Comparison of ENCODE assay signal across 32 cellular contexts in genomic region chr6:25699649-25700048, GRCh38. TPM values are rescaled to one million over a fixed set of nuclear protein-coding genes. Genes with fewer than 3 reads are reported as not detected.
"Had no signal": no experiment of that assay in that cellular context is flagged by ENCODE, and none has a peak within 500 bp of the region (broad histone marks: within the 10 kb centered on the region; RNA-seq: fewer than 3 reads in every experiment).

No MANE protein-coding gene starts in this region.

- H3K4me3 ChIP-seq: stomach, suprapubic skin, thoracic aorta, thyroid gland, tibial artery, tibial nerve, transverse colon, upper lobe of left lung, upper lobe of right lung, uterus, vagina had no signal

- ATAC-seq: stimulated activated effector memory CD8-positive, alpha-beta T cell treated with anti-CD3 and anti-CD28 coated beads, Interleukin-12 subunit alpha, Interleukin-12 subunit beta, amount 100 ng/mL, for 72 hours; stimulated activated memory B cell treated with anti-CD40 and anti-IgM and Interleukin-4, amounts not matched to agents 10 μg/mL and 1 μg/mL and 100 μg/mL, for 72 hours; stimulated activated naive B cell treated with anti-CD40 and anti-IgM and Interleukin-4, amounts not matched to agents 10 μg/mL and 1 μg/mL and 100 μg/mL, for 72 hours; stimulated activated naive CD8-positive, alpha-beta T cell treated with anti-CD3 and anti-CD28 coated beads, Interleukin-15, amount 100 ng/mL, for 72 hours; stimulated activated naive CD8-positive, alpha-beta T cell treated with anti-CD3 and anti-CD28 coated beads, Interleukin-15, Interleukin-2, amounts not matched to agents 100 U/mL and 50 U/mL, for 24 hours; upper lobe of right lung had no signal

- FAIRE-seq: urothelium cell line had no signal

- DNase-seq: stimulated activated CD4-positive, alpha-beta T cell treated with anti-CD3 and anti-CD28 coated beads, Interleukin-2, amount 100 ng/mL, for 48 hours; stimulated activated CD4-positive, alpha-beta T cell treated with anti-CD3 and anti-CD28 coated beads, Interleukin-4, amount 100 ng/mL, for 1 hour; stimulated activated CD4-positive, alpha-beta T cell treated with anti-CD3 and anti-CD28 coated beads, Interleukin-4, amount 100 ng/mL, for 24 hours; stimulated activated CD4-positive, alpha-beta T cell treated with anti-CD3 and anti-CD28 coated beads, Interleukin-4, amount 100 ng/mL, for 4 hours; stimulated activated CD8-positive, alpha-beta memory T cell treated with anti-CD3 and anti-CD28 coated beads, Interleukin-4, amount 100 ng/mL, for 48 hours; stimulated activated naive B cell treated with anti-CD40 and anti-IgM and Interleukin-4, amounts not matched to agents 10 μg/mL and 1 μg/mL and 100 μg/mL, for 72 hours; stimulated activated naive CD4-positive, alpha-beta T cell; stimulated activated naive CD4-positive, alpha-beta T cell treated with Interleukin-2 at 50 U/mL for 16 hours; stimulated activated naive CD8-positive, alpha-beta T cell treated with anti-CD3 and anti-CD28 coated beads, Interleukin-15, amount 100 ng/mL, for 72 hours; stimulated activated naive CD8-positive, alpha-beta T cell treated with anti-CD3 and anti-CD28 coated beads, Interleukin-15, Interleukin-2, amounts not matched to agents 100 U/mL and 50 U/mL, for 24 hours; stomach; substantia nigra; testis; thyroid gland; tibial artery; transverse colon; trophoblast cell; upper lobe of left lung; upper lobe of right lung; uterus had no signal

- H3K36me3 Mint-ChIP-seq: stimulated activated effector memory CD8-positive, alpha-beta T cell treated with anti-CD3 and anti-CD28 coated beads, Interleukin-12 subunit alpha, Interleukin-12 subunit beta, amount 100 ng/mL, for 72 hours; stimulated activated memory B cell treated with anti-CD40 and anti-IgM and Interleukin-4, amounts not matched to agents 10 μg/mL and 1 μg/mL and 100 μg/mL, for 72 hours; stimulated activated naive B cell treated with anti-CD40 and anti-IgM and Interleukin-4, amounts not matched to agents 10 μg/mL and 1 μg/mL and 100 μg/mL, for 72 hours; type B pancreatic cell had no signal

- H3K4me3 Mint-ChIP-seq: stimulated activated effector memory CD8-positive, alpha-beta T cell treated with anti-CD3 and anti-CD28 coated beads, Interleukin-12 subunit alpha, Interleukin-12 subunit beta, amount 100 ng/mL, for 72 hours; stimulated activated memory B cell treated with anti-CD40 and anti-IgM and Interleukin-4, amounts not matched to agents 10 μg/mL and 1 μg/mL and 100 μg/mL, for 72 hours; stimulated activated naive B cell treated with anti-CD40 and anti-IgM and Interleukin-4, amounts not matched to agents 10 μg/mL and 1 μg/mL and 100 μg/mL, for 72 hours; stimulated activated naive CD8-positive, alpha-beta T cell treated with anti-CD3 and anti-CD28 coated beads, Interleukin-15, amount 100 ng/mL, for 72 hours; stimulated activated naive CD8-positive, alpha-beta T cell treated with anti-CD3 and anti-CD28 coated beads, Interleukin-15, Interleukin-2, amounts not matched to agents 100 ng/mL and 50 ng/mL, for 24 hours; type B pancreatic cell had no signal

- H3K36me3 ChIP-seq: stomach, suprapubic skin, thoracic aorta, thyroid gland, tibial artery, tibial nerve, transverse colon, upper lobe of left lung, upper lobe of right lung, uterus, vagina had no signal

- H3K27ac ChIP-seq: stomach, suprapubic skin, testis, thoracic aorta, thyroid gland, tibial artery, tibial nerve, transverse colon, upper lobe of left lung, upper lobe of right lung, uterus, vagina had no signal

- H3K27ac Mint-ChIP-seq: stimulated activated effector memory CD8-positive, alpha-beta T cell treated with anti-CD3 and anti-CD28 coated beads, Interleukin-12 subunit alpha, Interleukin-12 subunit beta, amount 100 ng/mL, for 72 hours; stimulated activated memory B cell treated with anti-CD40 and anti-IgM and Interleukin-4, amounts not matched to agents 10 μg/mL and 1 μg/mL and 100 μg/mL, for 72 hours; stimulated activated naive B cell treated with anti-CD40 and anti-IgM and Interleukin-4, amounts not matched to agents 10 μg/mL and 1 μg/mL and 100 μg/mL, for 72 hours; stimulated activated naive CD8-positive, alpha-beta T cell treated with anti-CD3 and anti-CD28 coated beads, Interleukin-15, amount 100 ng/mL, for 72 hours; stimulated activated naive CD8-positive, alpha-beta T cell treated with anti-CD3 and anti-CD28 coated beads, Interleukin-15, Interleukin-2, amounts not matched to agents 100 ng/mL and 50 ng/mL, for 24 hours; type B pancreatic cell had no signal

- H3K27me3 ChIP-seq: stomach, testis, thyroid gland, tibial artery, tibial nerve, transverse colon, upper lobe of left lung, upper lobe of right lung, uterus, vagina had no signal

- H3K9me3 Mint-ChIP-seq: stimulated activated effector memory CD8-positive, alpha-beta T cell treated with anti-CD3 and anti-CD28 coated beads, Interleukin-12 subunit alpha, Interleukin-12 subunit beta, amount 100 ng/mL, for 72 hours; stimulated activated memory B cell treated with anti-CD40 and anti-IgM and Interleukin-4, amounts not matched to agents 10 μg/mL and 1 μg/mL and 100 μg/mL, for 72 hours; stimulated activated naive B cell treated with anti-CD40 and anti-IgM and Interleukin-4, amounts not matched to agents 10 μg/mL and 1 μg/mL and 100 μg/mL, for 72 hours; stimulated activated naive CD8-positive, alpha-beta T cell treated with anti-CD3 and anti-CD28 coated beads, Interleukin-15, amount 100 ng/mL, for 72 hours; stimulated activated naive CD8-positive, alpha-beta T cell treated with anti-CD3 and anti-CD28 coated beads, Interleukin-15, Interleukin-2, amounts not matched to agents 100 ng/mL and 50 ng/mL, for 24 hours; type B pancreatic cell had no signal

- H3K4me1 ChIP-seq: stomach, suprapubic skin, testis, thyroid gland, tibial artery, tibial nerve, transverse colon, upper lobe of left lung, upper lobe of right lung, uterus, vagina had no signal

- H3K4me1 Mint-ChIP-seq: stimulated activated effector memory CD8-positive, alpha-beta T cell treated with anti-CD3 and anti-CD28 coated beads, Interleukin-12 subunit alpha, Interleukin-12 subunit beta, amount 100 ng/mL, for 72 hours; stimulated activated memory B cell treated with anti-CD40 and anti-IgM and Interleukin-4, amounts not matched to agents 10 μg/mL and 1 μg/mL and 100 μg/mL, for 72 hours; stimulated activated naive B cell treated with anti-CD40 and anti-IgM and Interleukin-4, amounts not matched to agents 10 μg/mL and 1 μg/mL and 100 μg/mL, for 72 hours; stimulated activated naive CD8-positive, alpha-beta T cell treated with anti-CD3 and anti-CD28 coated beads, Interleukin-15, amount 100 ng/mL, for 72 hours had no signal

- H3K9me3 ChIP-seq: stomach, suprapubic skin, testis, thoracic aorta, thyroid gland, tibial artery, tibial nerve, upper lobe of left lung, upper lobe of right lung, uterus, vagina had no signal

RNA-seq across cellular contexts. Expression of gene SCGN, which starts 47.6 kb away (rescaled TPM):
- total RNA-seq: tibial nerve, upper lobe of right lung, ureter, vagina had no signal

RNA-seq across cellular contexts. Expression of gene SLC17A4, which starts 54.9 kb away (rescaled TPM):
- total RNA-seq: subcutaneous adipose tissue, suprapubic skin, thoracic aorta, thyroid gland, tibial nerve, upper lobe of left lung, upper lobe of right lung, ureter, urinary bladder, vagina had no signal
- polyA plus RNA-seq: stomach had no signal
